In the genomic region with DNA sequence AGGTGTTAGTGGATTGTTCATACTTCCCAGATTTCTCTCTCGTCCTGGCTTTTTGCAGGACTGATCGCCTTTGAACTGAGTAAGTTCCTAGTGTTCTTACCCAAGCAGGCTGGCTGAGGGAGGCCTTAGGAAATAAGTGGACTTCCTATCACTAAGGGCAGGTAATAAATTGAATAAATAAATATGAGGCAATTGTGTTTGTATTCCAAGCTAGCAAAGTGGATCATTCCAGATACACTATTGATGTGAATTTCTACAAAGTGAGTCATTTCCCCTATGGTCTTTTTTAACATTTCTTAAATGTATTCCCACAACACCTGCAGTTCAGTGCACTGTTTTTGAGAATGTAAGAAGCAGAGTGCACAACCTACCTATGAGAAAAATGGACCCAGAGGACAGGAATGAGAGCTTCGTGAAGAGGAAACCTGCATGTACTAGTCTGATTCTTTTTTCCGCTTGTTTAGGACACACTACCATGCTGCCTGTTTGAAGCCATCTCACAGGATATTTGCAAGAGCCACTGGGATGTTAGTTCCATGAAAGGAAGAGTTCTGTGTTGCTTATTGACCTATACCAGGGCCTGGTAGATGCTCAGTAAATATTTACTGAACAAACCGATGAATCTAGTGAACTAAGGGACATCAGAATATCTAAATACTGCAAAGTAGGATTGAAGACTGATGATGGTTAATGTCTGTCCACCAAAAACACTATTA, we compare ENCODE assay signal across 26 cellular contexts. TPM values are rescaled to one million over a fixed set of nuclear protein-coding genes. Genes with fewer than 3 reads are reported as not detected.
DNase-seq lines count a peak whose midpoint lies in the region; ATAC-seq, FAIRE-seq and TF ChIP-seq lines count a peak whose summit lies in the region.
"Had no signal": no experiment of that assay in that cellular context is flagged by ENCODE, and none has a peak within 500 bp of the region (broad histone marks: within the 10 kb centered on the region; RNA-seq: fewer than 3 reads in every experiment).

No MANE protein-coding gene starts in this region.

- H3K4me2 ChIP-seq in SK-N-SH = no peak overlapping the region
- H3K4me2 ChIP-seq in HepG2 (ENCODE audit: low read depth, low read length) = no peak overlapping the region
- H3K4me2 ChIP-seq: BLaER1 treated with 17β-estradiol and CSF1 and Interleukin-3, amounts not matched to agents 10 nM and 100 nM had no signal

- WGBS in SK-N-SH (ENCODE audit: low lambda C conversion rate) = 55% methylated on average over 5 of the region's 5 CpGs
- 11% methylated on average over 5 of the region's 5 CpGs for WGBS in HepG2 (ENCODE audit: low lambda C conversion rate)

- POLR2A ChIA-PET in SK-N-SH (lab: Yijun Ruan, JAX) = no interaction called here
- POLR2A ChIA-PET in HepG2 (lab: Yijun Ruan, JAX) = no interaction called here

- H4K20me1 ChIP-seq in SK-N-SH (ENCODE audit: insufficient read depth) (no peaks in the 10 kb centered on the region), HepG2 (ENCODE audit: insufficient read depth, low read length) (no peaks in the 10 kb centered on the region)
- H4K20me1 ChIP-seq: BLaER1 treated with 17β-estradiol and CSF1 and Interleukin-3, amounts not matched to agents 10 nM and 100 nM had no signal

- H3K4me3 ChIP-seq in SK-N-SH (ENCODE audit: low read depth in 2 of 2, low read length in 1 of 2) (no peak overlapping the region), HepG2 (replicated peaks in 1 of 3; ENCODE audit: insufficient read depth in 1 of 3, low read depth in 2 of 3, low read length in 3 of 3) (no peak overlapping the region)
- H3K4me3 ChIP-seq: BLaER1 treated with 17β-estradiol and CSF1 and Interleukin-3, amounts not matched to agents 10 nM and 100 nM; GM23248; K562; Peyer's patch; SJCRH30 had no signal

- H2AFZ ChIP-seq in SK-N-SH (ENCODE audit: low read depth) (no peak overlapping the region), HepG2 (ENCODE audit: low read length) (no peak overlapping the region)
- H2AFZ ChIP-seq: GM23248 had no signal

- H3K9me3 ChIP-seq in SK-N-SH (no peaks in the 10 kb centered on the region), HepG2 (ENCODE audit: low read length) (no peaks in the 10 kb centered on the region)
- H3K9me3 ChIP-seq: Peyer's patch, SJCRH30 had no signal

- no peak for DNase-seq in SK-N-SH
- peak; percentile 76 for DNase-seq in dermis blood vessel endothelial cell
- no peak for DNase-seq in HepG2 (ENCODE audit: low spot score)
- DNase-seq in hepatic stellate cell (ENCODE audit: low spot score) = no peak
- no peak for DNase-seq in OCI-M1 (lab: John Stamatoyannopoulos, UW)
- DNase-seq: 8988T; CD8-positive, alpha-beta T cell; DMS153; EL; GF-D8; GM23248; H9; HFFc6; NCI-H1092 treated with DMSO at 0.1 percent for 48 hours; NCI-H146; NCI-H2029; NCI-H345; NCI-H524; NCI-H774; NK-92 treated with Interleukin-12 subunit alpha and Interleukin-12 subunit beta, amount 100 ng/mL, for 24 hours; Peyer's patch; SJCRH30 had no signal

- H3K4me1 ChIP-seq in SK-N-SH (ENCODE audit: control insufficient read depth in 1 of 2, insufficient read depth in 2 of 2, low read depth in 1 of 2, low read length in 1 of 2) = no peaks in the 10 kb centered on the region
- no peaks in the 10 kb centered on the region for H3K4me1 ChIP-seq in HepG2 (ENCODE audit: insufficient read depth, low read length)
- H3K4me1 ChIP-seq: BLaER1 treated with 17β-estradiol and CSF1 and Interleukin-3, amounts not matched to agents 10 nM and 100 nM; Peyer's patch; SJCRH30 had no signal

- H3K36me3 ChIP-seq in SK-N-SH (replicated peaks in 1 of 2; ENCODE audit: control insufficient read depth in 1 of 2, insufficient read depth in 2 of 2, low read length in 1 of 2) = no peaks in the 10 kb centered on the region
- no peaks in the 10 kb centered on the region for H3K36me3 ChIP-seq in HepG2 (replicated peaks in 1 of 2; ENCODE audit: control insufficient read depth in 1 of 2, insufficient read depth in 2 of 2, low read length in 2 of 2)
- H3K36me3 ChIP-seq: BLaER1 treated with 17β-estradiol and CSF1 and Interleukin-3, amounts not matched to agents 10 nM and 100 nM; Peyer's patch; SJCRH30 had no signal

- H3F3A ChIP-seq in SK-N-SH (replicated peaks; ENCODE audit: insufficient read depth) = no peaks in the 10 kb centered on the region

- TF ChIP-seq CTCF in SK-N-SH (IDR thresholded peaks at IDR 0.05) (no peak), HepG2 (CRISPR knock-in tag; IDR thresholded peaks at IDR 0.05) (no peak)

- CTCF ChIA-PET in SK-N-SH (lab: Yijun Ruan, JAX) (no interaction called here), HepG2 (lab: Yijun Ruan, JAX; ENCODE audit: low intra/inter-chr PET ratio, low total read pairs) (no interaction called here)

- ATAC-seq in SK-N-SH treated with all-trans-retinoic acid at 6 μM for 48 hours (0 out of 3 replicates have a peak, but pooled peaks have one; percentile 19), HepG2 (peak; percentile 33; the same call in 1 of the 3 replicates), GM18861 (IDR thresholded peaks at IDR 0.05; ENCODE audit: unreplicated experiment) (no peak)
- ATAC-seq: CD8-positive, alpha-beta T cell; K562 had no signal

- no peaks in the 10 kb centered on the region for H3K79me2 ChIP-seq in SK-N-SH (ENCODE audit: insufficient read depth)
- H3K79me2 ChIP-seq in HepG2 (ENCODE audit: insufficient read depth, low read length) = no peaks in the 10 kb centered on the region

- intact Hi-C loops in HepG2 (cut with micrococcal nuclease; ENCODE audit: unreplicated experiment) = no loop called here

- H3K27me3 ChIP-seq in SK-N-SH (ENCODE audit: insufficient read depth) (no peaks in the 10 kb centered on the region), HepG2 (ENCODE audit: control insufficient read depth in 1 of 2, insufficient read depth in 2 of 2, low read length in 2 of 2) (no peaks in the 10 kb centered on the region)
- H3K27me3 ChIP-seq: BLaER1 treated with 17β-estradiol and CSF1 and Interleukin-3, amounts not matched to agents 10 nM and 100 nM; Peyer's patch; SJCRH30 had no signal

- TF ChIP-seq RAD21 in SK-N-SH (IDR thresholded peaks at IDR 0.05; ENCODE audit: low read length) = no peak
- no peak for TF ChIP-seq RAD21 in HepG2 (CRISPR knock-in tag; IDR thresholded peaks at IDR 0.05)

- H3K27ac ChIP-seq in SK-N-SH (ENCODE audit: low read depth in 2 of 2, low read length in 1 of 2) (no peak overlapping the region), HepG2 (ENCODE audit: extremely low read length, insufficient read depth, low read length) (no peak overlapping the region)
- H3K27ac ChIP-seq: BLaER1 treated with 17β-estradiol and CSF1 and Interleukin-3, amounts not matched to agents 10 nM and 100 nM; GM23248; Peyer's patch; SJCRH30 had no signal

- no peaks in the 10 kb centered on the region for H3K9me2 ChIP-seq in SK-N-SH

- no peak for TF ChIP-seq EP300 in SK-N-SH (IDR thresholded peaks at IDR 0.05; ENCODE audit: borderline replicate concordance in 1 of 2, low read depth in 1 of 2, low read length in 1 of 2)
- TF ChIP-seq EP300 in HepG2 (IDR thresholded peaks at IDR 0.05; ENCODE audit: low read depth in 2 of 2, low read length in 2 of 2) = no peak
- TF ChIP-seq EP300 in HepG2 (CRISPR knock-in tag; IDR thresholded peaks at IDR 0.05; ENCODE audit: borderline replicate concordance) = no peak

- no peak for FAIRE-seq in HepG2 (lab: Jason Lieb, UNC)
- FAIRE-seq: K562 had no signal

- no peak for TF ChIP-seq POLR2A in HepG2 (IDR thresholded peaks at IDR 0.05; ENCODE audit: insufficient read depth in 1 of 2, low read depth in 2 of 2, low read length in 2 of 2)

- no TSS peak for BruUV-seq in HepG2 (replicated peaks; lab: Mats Ljungman, UMichigan)

- in situ Hi-C loops in HepG2 (cut with HindIII; ENCODE audit: extremely low pct_ligation_motif_present, low pct_unique_long_range_greater_than_20kb) = no loop called here

- H3K9ac ChIP-seq in SK-N-SH (no peak overlapping the region), HepG2 (ENCODE audit: insufficient read depth, low read depth, low read length) (no peak overlapping the region)
- H3K9ac ChIP-seq: BLaER1 treated with 17β-estradiol and CSF1 and Interleukin-3, amounts not matched to agents 10 nM and 100 nM; GM23248 had no signal

TF ChIP-seq in SK-N-SH, 30 proteins besides CTCF, POLR2A, EP300 and RAD21 (continues in another document):
- no peak for TF ChIP-seq RCOR1 (IDR thresholded peaks at IDR 0.05; ENCODE audit: low read length)
- no peak for TF ChIP-seq NRF1 (IDR thresholded peaks at IDR 0.05; ENCODE audit: low read depth, low read length)
- TF ChIP-seq YY1 (IDR thresholded peaks at IDR 0.05; ENCODE audit: low read depth) = no peak

TF ChIP-seq in HepG2, 621 proteins besides CTCF, POLR2A, EP300 and RAD21 (continues in another document):
- TF ChIP-seq ZNF33A (CRISPR knock-in tag; IDR thresholded peaks at IDR 0.05; ENCODE audit: borderline replicate concordance) = no peak

RNA-seq across cellular contexts. Expression of a gene that starts 29.0 kb away (rescaled TPM):
- polyA plus RNA-seq in SK-N-SH (2012; rRNA removed) = 46.0 and 58.2 TPM in 2 replicates
- polyA plus RNA-seq in SK-N-SH (2012; cell fraction: cytosol; rRNA removed) = 48.8 and 50.6 TPM in 2 replicates
- polyA plus RNA-seq in SK-N-SH (2012; cell fraction: nucleus; rRNA removed) = 51.5 and 55.6 TPM in 2 replicates
- 127 and 186 TPM in 2 replicates for total RNA-seq in dermis blood vessel endothelial cell
- 12.7 and 14.0 TPM in 2 replicates for total RNA-seq in HepG2 (2016; rRNA removed; fragmentation: Illumina TruSeq; extraction: Trizol)
- total RNA-seq in HepG2 (2016; cell fraction: cytosol; rRNA removed; fragmentation: Illumina TruSeq; extraction: Trizol; ENCODE audit: low read depth) = 15.1 and 19.1 TPM in 2 replicates
- 12.3 and 13.8 TPM in 2 replicates for total RNA-seq in HepG2 (2016; cell fraction: insoluble cytoplasmic fraction; rRNA removed; fragmentation: Illumina TruSeq; extraction: Trizol)
- total RNA-seq in HepG2 (2016; cell fraction: membrane; rRNA removed; fragmentation: Illumina TruSeq; extraction: Trizol) = 9.1 and 10.3 TPM in 2 replicates
- 14.5 and 15.4 TPM in 2 replicates for total RNA-seq in HepG2 (2016; cell fraction: nucleus; rRNA removed; fragmentation: Illumina TruSeq; extraction: Trizol)
- polyA plus RNA-seq in HepG2 (2011; rRNA removed) = 11.8 and 16.6 TPM in 2 replicates
- 10.9 and 13.7 TPM in 2 replicates for polyA plus RNA-seq in HepG2 (2011; cell fraction: cytosol; rRNA removed)
- polyA plus RNA-seq in HepG2 (2011; cell fraction: nucleus; rRNA removed) = 7.6 and 7.8 TPM in 2 replicates
- 6.8 and 7.9 TPM in 2 replicates for polyA plus RNA-seq in HepG2 (2012)
- 1.1 and 1.3 TPM in 2 replicates for polyA plus RNA-seq in HepG2 (2016; cell fraction: cytosol; fragmentation: Illumina TruSeq; extraction: Trizol; ENCODE audit: low read depth)
- 13.0 and 14.5 TPM in 2 replicates for polyA plus RNA-seq in HepG2 (2016; cell fraction: insoluble cytoplasmic fraction; fragmentation: Illumina TruSeq; extraction: Trizol; ENCODE audit: low read depth)
- 3.0 and 4.1 TPM in 2 replicates for polyA plus RNA-seq in HepG2 (2016; cell fraction: membrane; fragmentation: Illumina TruSeq; extraction: Trizol; ENCODE audit: low read depth)
- polyA plus RNA-seq in HepG2 (2016; cell fraction: nucleus; fragmentation: Illumina TruSeq; extraction: Trizol; ENCODE audit: insufficient read depth, low read depth) = 7.4 and 7.8 TPM in 2 replicates
- polyA minus RNA-seq in HepG2 (2011; rRNA and poly(A)+ RNA removed; ENCODE audit: low replicate concordance) = 19.7 and 28.1 TPM in 2 replicates
- polyA minus RNA-seq in HepG2 (2011; cell fraction: cytosol; rRNA and poly(A)+ RNA removed) = 8.4 and 8.6 TPM in 2 replicates
- 29.1 and 30.5 TPM in 2 replicates for polyA minus RNA-seq in HepG2 (2011; cell fraction: nucleus; rRNA and poly(A)+ RNA removed)
- total RNA-seq: CD8-positive, alpha-beta T cell had no signal
